In genomic region chr17:40615295-40615988, GRCh38 we compare ENCODE assay signal across 9 cellular contexts. TPM values are rescaled to one million over a fixed set of nuclear protein-coding genes. Genes with fewer than 3 reads are reported as not detected.
A peak's percentile ranks its signal among the peaks of the same experiment; 100 is the strongest.
DNase-seq lines count a peak whose midpoint lies in the region; ATAC-seq and TF ChIP-seq lines count a peak whose summit lies in the region.
"Had no signal": no experiment of that assay in that cellular context is flagged by ENCODE, and none has a peak within 500 bp of the region (broad histone marks: within the 10 kb centered on the region; RNA-seq: fewer than 3 reads in every experiment).

No MANE protein-coding gene starts in this region.

- TF ChIP-seq POLR2A in Peyer's patch (IDR thresholded peaks at IDR 0.05) (no peak), right lobe of liver (IDR thresholded peaks at IDR 0.05) (no peak)

- 20% methylated on average over 4 of the region's 5 CpGs for WGBS in right lobe of liver (ENCODE audit: insufficient coverage, low coverage, low lambda C conversion rate, missing lambda C conversion rate)

- H3K4me3 ChIP-seq in Peyer's patch (no peak overlapping the region), right lobe of liver (no peak overlapping the region)

- H3K27ac Mint-ChIP-seq in central memory CD8-positive, alpha-beta T cell (ENCODE audit: low read depth), result peak overlapping the region; percentile 70
- H3K27ac Mint-ChIP-seq: brain had no signal

- peaks cover 0 to 21% (median 5%) of the 10 kb centered on the region in 4 donors for H3K4me1 ChIP-seq in Peyer's patch
- peaks cover 0 to 12% (median 6%) of the 10 kb centered on the region in 4 donors for H3K4me1 ChIP-seq in right lobe of liver

- H3K36me3 ChIP-seq in Peyer's patch, result no peaks in the 10 kb centered on the region
- no peaks in the 10 kb centered on the region for H3K36me3 ChIP-seq in right lobe of liver

- H3K4me1 Mint-ChIP-seq in central memory CD8-positive, alpha-beta T cell, result peaks cover 55% of the 10 kb centered on the region

- ATAC-seq in GM19452 (IDR thresholded peaks at IDR 0.05; ENCODE audit: unreplicated experiment), result peak; percentile 66
- peak; percentile 66 for ATAC-seq in HG03439 (IDR thresholded peaks at IDR 0.05; ENCODE audit: unreplicated experiment)
- ATAC-seq in central memory CD8-positive, alpha-beta T cell (replicated peaks; ENCODE audit: extremely low read depth, poor library complexity, severe bottlenecking), result no peak
- ATAC-seq in right lobe of liver, result peak; percentile 78 to 86 (median 82)

- TF ChIP-seq CTCF in Peyer's patch (IDR thresholded peaks at IDR 0.05) (peak in 5 of 6 experiments; percentile 23 to 61 (median 58)), right lobe of liver (IDR thresholded peaks at IDR 0.05) (peak; percentile 45 to 72 (median 68))

- intact Hi-C loops in right lobe of liver (cut with DNase I), result loop anchor here in 1 of 2 donors (5.0 kb wide), 1 partner anchor 172 kb away; no protein-coding TSS in a partner anchor

- no peaks in the 10 kb centered on the region for H3K9me3 Mint-ChIP-seq in central memory CD8-positive, alpha-beta T cell
- H3K9me3 Mint-ChIP-seq: brain had no signal

- DNase-seq in NCI-H1417 (lab: John Stamatoyannopoulos, UW), result peak in 2 of 3 experiments; percentile 60 to 82
- DNase-seq in NCI-H1417 treated with DMSO at 0.1 percent for 48 hours (lab: John Stamatoyannopoulos, UW), result no peak
- DNase-seq in Peyer's patch, result peak in 2 of 3 donors; percentile 65 to 73
- DNase-seq in central memory CD8-positive, alpha-beta T cell (ENCODE audit: low spot score in 2 of 2), result no peak
- peak; percentile 71 to 80 (median 77) for DNase-seq in right lobe of liver
- DNase-seq in GF-D8 (lab: John Stamatoyannopoulos, UW), result no peak

- no peaks in the 10 kb centered on the region for H3K27me3 ChIP-seq in Peyer's patch
- H3K27me3 ChIP-seq in right lobe of liver, result no peaks in the 10 kb centered on the region

- peak overlapping the region; percentile 40 for H3K4me3 Mint-ChIP-seq in central memory CD8-positive, alpha-beta T cell
- H3K4me3 Mint-ChIP-seq: brain had no signal

- no peaks in the 10 kb centered on the region for H3K27me3 Mint-ChIP-seq in central memory CD8-positive, alpha-beta T cell

- H3K9me3 ChIP-seq in Peyer's patch (no peaks in the 10 kb centered on the region), right lobe of liver (no peaks in the 10 kb centered on the region)

- H3K27ac ChIP-seq in Peyer's patch, result peak overlapping the region in 2 of 4 donors; percentile 5 to 79
- no peak overlapping the region for H3K27ac ChIP-seq in right lobe of liver

- H3K36me3 Mint-ChIP-seq in central memory CD8-positive, alpha-beta T cell (ENCODE audit: insufficient read depth), result peaks cover 12% of the 10 kb centered on the region
- H3K36me3 Mint-ChIP-seq: brain had no signal

RNA-seq across cellular contexts. Expression of gene SMARCE1, which starts 32.2 kb away (rescaled TPM):
- total RNA-seq in Peyer's patch (100 to 1,000 TPM in 1 of 4 donors, 10 to 100 TPM in 3; 46.7 to 133 (median 71.6) TPM), right lobe of liver (10 to 100 TPM; 28.8 to 47.1 (median 33.5) TPM)

RNA-seq across cellular contexts. Expression of gene KRT222, which starts 49.5 kb away (rescaled TPM):
- total RNA-seq in Peyer's patch, result 1 to 10 TPM in 2 of 4 donors, under 1 TPM in 1, not detected in 1; 0.95 to 1.8 (median 1.6) TPM
- 1 to 10 TPM; 1.2 to 3.2 (median 1.9) TPM for total RNA-seq in right lobe of liver

RNA-seq across cellular contexts. Expression of gene CCR7, which starts 50.2 kb away (rescaled TPM):
- total RNA-seq in Peyer's patch, result 10 to 100 TPM in 1 of 4 donors, 1 to 10 TPM in 1, not detected in 2; 3.1 to 22.3 TPM
- total RNA-seq in right lobe of liver, result under 1 TPM in 4 of 6 experiments, not detected in 2; 0.12 to 0.58 (median 0.28) TPM

Comparison
In these comparisons a context has a peak if more than half of its experiments do, and no peak if none do; other contexts are left out.
1. DNase-seq: peak in NCI-H1417 (2 of 3), Peyer's patch (2 of 3) and right lobe of liver (3 of 3); none in NCI-H1417 treated with DMSO at 0.1 percent for 48 hours (single experiment), central memory CD8-positive, alpha-beta T cell (0 of 2) and GF-D8 (single experiment).